32 cellular contexts compared by ENCODE assay signal in the genomic region with DNA sequence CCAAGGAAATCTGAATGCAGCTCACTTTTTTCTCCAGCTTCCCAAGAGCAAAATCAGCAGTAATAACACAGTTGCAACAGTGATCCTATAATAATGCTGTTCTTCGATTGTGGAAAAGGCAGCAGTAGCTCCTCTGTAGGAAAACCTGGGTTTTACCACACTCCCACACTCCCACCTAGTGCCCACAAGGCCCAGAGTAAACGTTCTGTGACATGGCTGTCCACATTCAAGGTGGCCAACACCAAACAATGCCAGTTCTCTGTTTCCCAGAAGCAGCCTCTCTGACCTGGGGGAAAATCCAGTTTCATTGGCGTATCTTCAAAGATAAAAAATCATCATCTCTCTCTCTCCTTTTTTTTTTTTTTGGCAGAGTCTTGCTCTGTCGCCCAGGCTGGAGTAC. TPM values are rescaled to one million over a fixed set of nuclear protein-coding genes. Genes with fewer than 3 reads are reported as not detected.
"Had no signal": no experiment of that assay in that cellular context is flagged by ENCODE, and none has a peak within 500 bp of the region (broad histone marks: within the 10 kb centered on the region; RNA-seq: fewer than 3 reads in every experiment).

No MANE protein-coding gene starts in this region.

- H3K4me1 Mint-ChIP-seq: activated CD4-positive, alpha-beta T cell treated with anti-CD3 and anti-CD28 coated beads, Interleukin-2, amount 10 ng/mL, durations not matched to agents 24 days and 14 days; activated naive CD4-positive, alpha-beta T cell treated with anti-CD3 and anti-CD28 coated beads, Interleukin-2, amount 50 U/mL, for 24 hours; central memory CD8-positive, alpha-beta T cell had no signal

- H3K9me3 ChIP-seq: ascending aorta, SJCRH30 had no signal

- H3K36me3 ChIP-seq: ascending aorta, cardiac muscle cell, SJCRH30, WERI-Rb-1 had no signal

- H3K27ac ChIP-seq: ascending aorta, cardiac muscle cell, KMS-11, PC-9, SJCRH30, SK-N-MC, WERI-Rb-1 had no signal

- H3K27ac Mint-ChIP-seq: activated CD4-positive, alpha-beta T cell treated with anti-CD3 and anti-CD28 coated beads, Interleukin-2, amount 10 ng/mL, durations not matched to agents 24 days and 14 days; activated CD8-positive, alpha-beta T cell treated with anti-CD3 and anti-CD28 coated beads for 36 hours; activated naive CD4-positive, alpha-beta T cell treated with anti-CD3 and anti-CD28 coated beads, Interleukin-2, amount 50 U/mL, for 24 hours; activated naive CD8-positive, alpha-beta T cell treated with anti-CD3 and anti-CD28 coated beads, Interleukin-2, amount 10 ng/mL, durations not matched to agents 7 days and 5 days; activated T-cell treated with anti-CD3 and anti-CD28 coated beads, Interleukin-2, amount 50 U/mL, for 24 hours; activated T-helper 2 cell treated with anti-CD3 and anti-CD28 coated beads, Interferon-gamma antibody, Interleukin-2, Interleukin-4, amounts not matched to agents 10 μg/mL and 5 μg/mL and 100 μg/mL, durations not matched to agents 14 hours and 24 hours and 36 hours had no signal

- ATAC-seq: activated CD8-positive, alpha-beta T cell treated with anti-CD3 and anti-CD28 coated beads for 36 hours had no signal

- H3K4me2 ChIP-seq: KMS-11, PC-9 had no signal

- H3K36me3 Mint-ChIP-seq: activated naive CD4-positive, alpha-beta T cell treated with anti-CD3 and anti-CD28 coated beads, Interleukin-2, amount 50 U/mL, for 24 hours; activated naive CD8-positive, alpha-beta T cell treated with anti-CD3 and anti-CD28 coated beads, Interleukin-2, amount 10 ng/mL, durations not matched to agents 7 days and 5 days had no signal

- DNase-seq: activated CD4-positive, alpha-beta T cell treated with anti-CD3 and anti-CD28 coated beads, Interleukin-2, amount 10 ng/mL, durations not matched to agents 24 days and 14 days; activated CD4-positive, alpha-beta T cell treated with anti-CD3 and anti-CD28 coated beads, Interleukin-2, amount 50 U/mL, for 4 hours; activated CD4-positive, CD25-positive, alpha-beta regulatory T cell; activated CD8-positive, alpha-beta T cell treated with anti-CD3 and anti-CD28 coated beads for 36 hours; activated gamma-delta T cell; activated naive CD4-positive, alpha-beta T cell treated with Interleukin-2 at 50 U/mL for 16 hours; activated naive CD8-positive, alpha-beta T cell treated with anti-CD3 and anti-CD28 coated beads, Interleukin-2, amount 10 ng/mL, durations not matched to agents 7 days and 5 days; activated T-cell treated with anti-CD3 and anti-CD28 coated beads, Interleukin-2, amount 50 U/mL, for 24 hours; amygdala; NCI-H1048; NCI-H1105 treated with DMSO at 0.1 percent for 48 hours; NCI-H1436; NCI-H1694; NCI-H1930; NCI-H345; NCI-H524 treated with DMSO at 0.1 percent for 48 hours; PC-9; Right ventricle myocardium superior; SJCRH30; T1000; WERI-Rb-1 had no signal

- H3K9ac ChIP-seq: KMS-11 had no signal

- H3K4me3 Mint-ChIP-seq: activated CD4-positive, alpha-beta T cell treated with anti-CD3 and anti-CD28 coated beads, Interleukin-2, amount 10 ng/mL, durations not matched to agents 24 days and 14 days; activated CD8-positive, alpha-beta T cell treated with anti-CD3 and anti-CD28 coated beads for 36 hours; activated naive CD4-positive, alpha-beta T cell treated with anti-CD3 and anti-CD28 coated beads, Interleukin-2, amount 50 U/mL, for 24 hours; activated naive CD8-positive, alpha-beta T cell treated with anti-CD3 and anti-CD28 coated beads, Interleukin-2, amount 10 ng/mL, durations not matched to agents 7 days and 5 days; activated T-cell treated with anti-CD3 and anti-CD28 coated beads, Interleukin-2, amount 50 U/mL, for 24 hours; central memory CD8-positive, alpha-beta T cell had no signal

- FAIRE-seq: RCC 7860 had no signal

- H3K9me3 Mint-ChIP-seq: activated CD4-positive, alpha-beta T cell treated with anti-CD3 and anti-CD28 coated beads, Interleukin-2, amount 10 ng/mL, durations not matched to agents 24 days and 14 days; activated CD8-positive, alpha-beta T cell treated with anti-CD3 and anti-CD28 coated beads for 36 hours; activated naive CD4-positive, alpha-beta T cell treated with anti-CD3 and anti-CD28 coated beads, Interleukin-2, amount 50 U/mL, for 24 hours; activated naive CD8-positive, alpha-beta T cell treated with anti-CD3 and anti-CD28 coated beads, Interleukin-2, amount 10 ng/mL, durations not matched to agents 7 days and 5 days; activated T-cell treated with anti-CD3 and anti-CD28 coated beads, Interleukin-2, amount 50 U/mL, for 24 hours; activated T-helper 2 cell treated with anti-CD3 and anti-CD28 coated beads, Interferon-gamma antibody, Interleukin-2, Interleukin-4, amounts not matched to agents 10 μg/mL and 5 μg/mL and 100 μg/mL, durations not matched to agents 14 hours and 24 hours and 36 hours; central memory CD8-positive, alpha-beta T cell had no signal

- H3K4me1 ChIP-seq: ascending aorta, SJCRH30 had no signal

- H2AFZ ChIP-seq: PC-9 had no signal

- H3K27me3 ChIP-seq: ascending aorta, SJCRH30 had no signal

- H3K4me3 ChIP-seq: ascending aorta, cardiac muscle cell, PC-9, SJCRH30, SK-N-MC had no signal

RNA-seq across cellular contexts. Expression of gene WT1, which starts 40.2 kb away (rescaled TPM):
- total RNA-seq: activated CD4-positive, alpha-beta T cell treated with anti-CD3 and anti-CD28 coated beads, Interleukin-2, amount 10 ng/mL, durations not matched to agents 24 days and 14 days; activated CD8-positive, alpha-beta T cell treated with anti-CD3 and anti-CD28 coated beads for 36 hours; activated naive CD8-positive, alpha-beta T cell treated with anti-CD3 and anti-CD28 coated beads, Interleukin-2, amount 10 ng/mL, durations not matched to agents 7 days and 5 days; activated T-helper 2 cell treated with anti-CD3 and anti-CD28 coated beads, Interferon-gamma antibody, Interleukin-2, Interleukin-4, amounts not matched to agents 10 μg/mL and 5 μg/mL and 100 μg/mL, durations not matched to agents 14 hours and 24 hours and 36 hours; ascending aorta; OCI-LY7; PC-9; SJCRH30; T-helper 1 cell treated with Interleukin-12 subunit alpha and Interleukin-12 subunit beta and Interleukin-4 antibody, amounts not matched to agents 30 ng/mL and 1 ng/mL, for 36 hours; T-helper 2 cell treated with Interferon-gamma antibody and Interleukin-4, amounts not matched to agents 100 ng/mL and 5 ng/mL, for 36 hours had no signal
